Comparison of ENCODE assay signal across 8 cellular contexts in genomic region chr7:70092314-70093303, GRCh38.
DNase-seq lines count a peak whose midpoint lies in the region; ATAC-seq and TF ChIP-seq lines count a peak whose summit lies in the region.

No MANE protein-coding gene starts in this region.

- TF ChIP-seq CTCF in HEK293 (tag by site-specific recombination; IDR thresholded peaks at IDR 0.05) (no peak), fibroblast of pulmonary artery (IDR thresholded peaks at IDR 0.05; ENCODE audit: low read length, missing control alignments) (no peak), gastrocnemius medialis (IDR thresholded peaks at IDR 0.05 in 4 of 5, conservative IDR thresholded peaks at IDR 0.05 in 1 of 5) (no peak)
- no peak for TF ChIP-seq CTCF in CD8-positive, alpha-beta T cell (IDR thresholded peaks at IDR 0.05)

- H3K4me3 ChIP-seq in HEK293 (ENCODE audit: low read depth, low read length) (no peak overlapping the region; the same call in none of the 2 replicates), fibroblast of pulmonary artery (replicated peaks; ENCODE audit: low read depth, low read length) (no peak overlapping the region), gastrocnemius medialis (peak overlapping the region in 1 of 4 donors; percentile 7)
- no peak overlapping the region for H3K4me3 ChIP-seq in CD8-positive, alpha-beta T cell (ENCODE audit: low read depth, low read length)

- no peaks in the 10 kb centered on the region for H3K4me1 Mint-ChIP-seq in CD8-positive, alpha-beta T cell (ENCODE audit: low read depth)
- H3K4me1 Mint-ChIP-seq in activated T-helper 17 cell treated with anti-CD3 and anti-CD28 coated beads, Interleukin-2, amount 50 U/mL, for 72 hours, result no peaks in the 10 kb centered on the region

- no peaks in the 10 kb centered on the region for H3K27me3 ChIP-seq in gastrocnemius medialis
- no peaks in the 10 kb centered on the region for H3K27me3 ChIP-seq in CD8-positive, alpha-beta T cell (ENCODE audit: insufficient read depth, low read length)

- peaks cover 2% of the 10 kb centered on the region for H3K9me3 Mint-ChIP-seq in CD8-positive, alpha-beta T cell
- no peaks in the 10 kb centered on the region for H3K9me3 Mint-ChIP-seq in activated T-helper 17 cell treated with anti-CD3 and anti-CD28 coated beads, Interleukin-2, amount 50 U/mL, for 72 hours

- no peaks in the 10 kb centered on the region for H3K36me3 Mint-ChIP-seq in CD8-positive, alpha-beta T cell
- no peaks in the 10 kb centered on the region for H3K36me3 Mint-ChIP-seq in activated T-helper 17 cell treated with anti-CD3 and anti-CD28 coated beads, Interleukin-2, amount 50 U/mL, for 72 hours (ENCODE audit: low read depth)

- POLR2A ChIA-PET in HEK293 (lab: Yijun Ruan, JAX), result interaction anchor here (0.5 to 2.6 kb wide), 8 partner anchors 21 to 683 kb away, joined by 3 to 11 read pairs (median 4); no protein-coding TSS in a partner anchor
- POLR2A ChIA-PET in CD8-positive, alpha-beta T cell (lab: Charles Lee), result interaction anchor here (0.6 kb wide), 1 partner anchor 49 kb away, joined by 3 read pairs; no protein-coding TSS in a partner anchor

- H3K27ac ChIP-seq in HEK293 (ENCODE audit: extremely low read depth, low read depth, low read length) (peak overlapping the region; percentile 84), gastrocnemius medialis (peak overlapping the region in 2 of 4 donors; percentile 16 to 46)
- no peak overlapping the region for H3K27ac ChIP-seq in CD8-positive, alpha-beta T cell (ENCODE audit: low read depth, low read length)

- intact Hi-C loops in gastrocnemius medialis (cut with DNase I; ENCODE audit: low total_unique reads), result no loop called here
- intact Hi-C loops in CD8-positive, alpha-beta T cell (cut with DNase I, micrococcal nuclease), result no loop called here
- intact Hi-C loops in left colon (cut with DNase I, micrococcal nuclease), result no loop called here

- no peaks in the 10 kb centered on the region for H3K27me3 Mint-ChIP-seq in CD8-positive, alpha-beta T cell (ENCODE audit: low read depth)
- H3K27me3 Mint-ChIP-seq in activated T-helper 17 cell treated with anti-CD3 and anti-CD28 coated beads, Interleukin-2, amount 50 U/mL, for 72 hours, result no peaks in the 10 kb centered on the region

- H3K4me3 Mint-ChIP-seq in CD8-positive, alpha-beta T cell, result no peak overlapping the region
- no peak overlapping the region for H3K4me3 Mint-ChIP-seq in activated T-helper 17 cell treated with anti-CD3 and anti-CD28 coated beads, Interleukin-2, amount 50 U/mL, for 72 hours

- CTCF ChIA-PET in HEK293 (lab: Yijun Ruan, JAX), result interaction anchor here (0.5 to 2.1 kb wide), 2 partner anchors 50 to 56 kb away, joined by 3 to 4 read pairs; no protein-coding TSS in a partner anchor
- CTCF ChIA-PET in CD8-positive, alpha-beta T cell (lab: Charles Lee), result no interaction called here

- no peak for TF ChIP-seq POLR2A in gastrocnemius medialis (IDR thresholded peaks at IDR 0.05)

- H3K27ac Mint-ChIP-seq in CD8-positive, alpha-beta T cell, result no peak overlapping the region
- no peak overlapping the region for H3K27ac Mint-ChIP-seq in activated T-helper 17 cell treated with anti-CD3 and anti-CD28 coated beads, Interleukin-2, amount 50 U/mL, for 72 hours

- H3K4me1 ChIP-seq in HEK293 (ENCODE audit: control insufficient read depth, insufficient read depth, low read length) (peaks cover 32% of the 10 kb centered on the region), gastrocnemius medialis (peaks cover 26 to 29% of the 10 kb centered on the region in 2 donors)
- H3K4me1 ChIP-seq in CD8-positive, alpha-beta T cell (ENCODE audit: insufficient read depth, low read length), result no peaks in the 10 kb centered on the region

- peak; percentile 60 to 81 for DNase-seq in NCI-H524 (lab: John Stamatoyannopoulos, UW)
- DNase-seq in fibroblast of pulmonary artery (ENCODE audit: low read depth), result peak; percentile 25
- DNase-seq in gastrocnemius medialis, result peak in 1 of 2 donors; percentile 20
- DNase-seq in CD8-positive, alpha-beta T cell, result no peak
- no peak for DNase-seq in left colon

- H3K9me3 ChIP-seq in HEK293 (ENCODE audit: control insufficient read depth, insufficient read depth, low read depth, low read length) (no peaks in the 10 kb centered on the region), gastrocnemius medialis (no peaks in the 10 kb centered on the region)
- H3K9me3 ChIP-seq in CD8-positive, alpha-beta T cell (ENCODE audit: low read length), result no peaks in the 10 kb centered on the region

- H3K36me3 ChIP-seq in HEK293 (ENCODE audit: control insufficient read depth in 2 of 2, insufficient read depth in 1 of 2, low read length in 2 of 2), result peaks cover 0 to 3% of the 10 kb centered on the region in 2 experiments; a peak in 1 of 3 replicates
- H3K36me3 ChIP-seq in gastrocnemius medialis, result no peaks in the 10 kb centered on the region
- H3K36me3 ChIP-seq in CD8-positive, alpha-beta T cell (ENCODE audit: insufficient read depth, low read length), result no peaks in the 10 kb centered on the region

- ATAC-seq in gastrocnemius medialis (peak; percentile 60 to 86), HG02973 (IDR thresholded peaks at IDR 0.05; ENCODE audit: unreplicated experiment) (no peak), left colon (no peak)
- no peak for ATAC-seq in CD8-positive, alpha-beta T cell
- no peak for ATAC-seq in activated T-helper 17 cell treated with anti-CD3 and anti-CD28 coated beads, Interleukin-2, amount 50 U/mL, for 72 hours (replicated peaks)

- in situ Hi-C loops in gastrocnemius medialis (cut with MboI; ENCODE audit: low sequenced_read_pairs in 4 of 4), result no loop called here

TF ChIP-seq in HEK293, 187 proteins besides CTCF, POLR2A, EP300 and RAD21 (continues in another document):
- TF ChIP-seq OVOL3 (tag by site-specific recombination; IDR thresholded peaks at IDR 0.05), result peak; percentile 98
- 0 out of 2 replicates have a peak, but pooled peaks have one; percentile 58 for TF ChIP-seq ZBTB7A (tag by site-specific recombination; IDR thresholded peaks at IDR 0.05; ENCODE audit: low read depth)
- no peak for TF ChIP-seq ZNF548 (tag by site-specific recombination; IDR thresholded peaks at IDR 0.05)
- 0 out of 2 replicates have a peak, but pooled peaks have one; percentile 28 for TF ChIP-seq ZNF223 (tag by site-specific recombination; IDR thresholded peaks at IDR 0.05)
- peak; percentile 73 for TF ChIP-seq ZNF341 (tag by site-specific recombination; IDR thresholded peaks at IDR 0.05; ENCODE audit: low read depth)
- TF ChIP-seq ZNF530 (tag by site-specific recombination; IDR thresholded peaks at IDR 0.05; ENCODE audit: low read depth), result no peak
- peak; percentile 91 for TF ChIP-seq ZBTB44 (tag by site-specific recombination; IDR thresholded peaks at IDR 0.05)
- TF ChIP-seq ZNF514 (tag by site-specific recombination; IDR thresholded peaks at IDR 0.05), result no peak
- TF ChIP-seq ZSCAN4 (tag by site-specific recombination; IDR thresholded peaks at IDR 0.05), result peak; percentile 60; the same call in 1 of the 2 replicates
- TF ChIP-seq ZNF19 (tag by site-specific recombination; IDR thresholded peaks at IDR 0.05; ENCODE audit: low read depth), result no peak; the same call in 1 of the 2 replicates
- TF ChIP-seq ZNF302 (tag by site-specific recombination; IDR thresholded peaks at IDR 0.05; ENCODE audit: low read depth), result no peak
- peak; percentile 40 for TF ChIP-seq ZNF623 (tag by site-specific recombination; IDR thresholded peaks at IDR 0.05)
- 0 out of 2 replicates have a peak, but pooled peaks have one; percentile 31 for TF ChIP-seq ZFP3 (tag by site-specific recombination; IDR thresholded peaks at IDR 0.05; ENCODE audit: low read depth)
- TF ChIP-seq ZNF175 (tag by site-specific recombination; IDR thresholded peaks at IDR 0.05), result no peak
- peak; percentile 65; the same call in 1 of the 2 replicates for TF ChIP-seq ZNF610 (tag by site-specific recombination; IDR thresholded peaks at IDR 0.05; ENCODE audit: borderline replicate concordance)
- peak; percentile 86 for TF ChIP-seq KLF10 (tag by site-specific recombination; IDR thresholded peaks at IDR 0.05)
- TF ChIP-seq ZNF311 (tag by site-specific recombination; IDR thresholded peaks at IDR 0.05; ENCODE audit: borderline replicate concordance), result no peak
- TF ChIP-seq ZNF785 (tag by site-specific recombination; IDR thresholded peaks at IDR 0.05), result no peak
- no peak for TF ChIP-seq ZNF23 (tag by site-specific recombination; IDR thresholded peaks at IDR 0.05; ENCODE audit: borderline replicate concordance)
- TF ChIP-seq ZXDB (tag by site-specific recombination; IDR thresholded peaks at IDR 0.05), result peak; percentile 98

Comparison
In these comparisons a context has a peak if more than half of its experiments do, and no peak if none do; other contexts are left out.
1. DNase-seq: peak in NCI-H524 (2 of 2) and fibroblast of pulmonary artery (single experiment); none in CD8-positive, alpha-beta T cell (0 of 7) and left colon (0 of 2).
2. ATAC-seq: peak in gastrocnemius medialis (2 of 2); none in CD8-positive, alpha-beta T cell (single experiment), HG02973 (single experiment), activated T-helper 17 cell treated with anti-CD3 and anti-CD28 coated beads, Interleukin-2, amount 50 U/mL, for 72 hours (single experiment) and left colon (single experiment).